In genomic region chr7:106153891-106154449, GRCh38 we compare ENCODE assay signal across 8 cellular contexts. TPM values are rescaled to one million over a fixed set of nuclear protein-coding genes. Genes with fewer than 3 reads are reported as not detected.
DNase-seq lines count a peak whose midpoint lies in the region; ATAC-seq, FAIRE-seq and TF ChIP-seq lines count a peak whose summit lies in the region.

No MANE protein-coding gene starts in this region.

- no peaks in the 10 kb centered on the region for H3K36me3 Mint-ChIP-seq in chondrocyte (ENCODE audit: low read depth)

- peaks cover 4% of the 10 kb centered on the region for H3K9me3 Mint-ChIP-seq in chondrocyte (ENCODE audit: low read depth)

- peak; percentile 72 for FAIRE-seq in A204.1 (lab: Jason Lieb, UNC)
- peak; percentile 85 for FAIRE-seq in GM18507 (lab: Jason Lieb, UNC)

- H3K27ac ChIP-seq in liver (ENCODE audit: low read depth in 1 of 2, low read length in 2 of 2), result no peak overlapping the region

- no peak overlapping the region for H3K4me3 Mint-ChIP-seq in chondrocyte (ENCODE audit: unreplicated experiment)

- WGBS in liver, result 48% methylated on average over 15 of the region's 15 CpGs

- peaks cover 9% of the 10 kb centered on the region for H3K4me1 Mint-ChIP-seq in chondrocyte (ENCODE audit: low read depth)

- TF ChIP-seq CTCF in chondrocyte (IDR thresholded peaks at IDR 0.05), result peak; percentile 97
- TF ChIP-seq CTCF in liver (IDR thresholded peaks at IDR 0.05; ENCODE audit: low read depth, low read length, missing input control), result peak; percentile 95

- H3K9ac ChIP-seq in liver (ENCODE audit: low read depth in 1 of 2, low read length in 2 of 2), result no peak overlapping the region

- no peak overlapping the region for H3K4me3 ChIP-seq in liver (ENCODE audit: low read depth in 1 of 3, low read length in 3 of 3)

- H3K9me3 ChIP-seq in liver (ENCODE audit: control insufficient read depth in 4 of 4, low read length in 3 of 4), result no peaks in the 10 kb centered on the region

- no peaks in the 10 kb centered on the region for H3K27me3 ChIP-seq in liver (ENCODE audit: control insufficient read depth in 4 of 4, insufficient read depth in 4 of 4, low read length in 3 of 4)

- TF ChIP-seq RAD21 in liver (IDR thresholded peaks at IDR 0.05), result peak; percentile 99

- DNase-seq in GM18507 (ENCODE audit: extremely low spot score, insufficient read length, low read depth), result peak; percentile 65
- peak; percentile 69 to 87 for DNase-seq in NCI-H446 (lab: John Stamatoyannopoulos, UW)
- peak; percentile 82 for DNase-seq in activated CD4-positive, alpha-beta T cell treated with anti-CD3 and anti-CD28 coated beads for 48 hours
- DNase-seq in chondrocyte (ENCODE audit: low spot score), result no peak
- DNase-seq in stimulated activated CD4-positive, alpha-beta T cell treated with anti-CD3 and anti-CD28 coated beads, Interleukin-4, amount 100 ng/mL, for 48 hours (ENCODE audit: low read depth in 2 of 2), result peak; percentile 53 to 61

- H3K36me3 ChIP-seq in liver (ENCODE audit: control insufficient read depth in 4 of 4, insufficient read depth in 3 of 4, low read depth in 1 of 4, low read length in 3 of 4), result no peaks in the 10 kb centered on the region

- peak; percentile 76 for ATAC-seq in HG03196 (IDR thresholded peaks at IDR 0.05; ENCODE audit: unreplicated experiment)

- H3K4me1 ChIP-seq in liver (ENCODE audit: control insufficient read depth in 4 of 4, insufficient read depth in 4 of 4, low read length in 3 of 4), result peaks cover 0 to 7% (median 2%) of the 10 kb centered on the region in 4 donors

- H3K27ac Mint-ChIP-seq in chondrocyte (ENCODE audit: unreplicated experiment), result no peak overlapping the region

- peaks cover 26% of the 10 kb centered on the region for H3K27me3 Mint-ChIP-seq in chondrocyte (ENCODE audit: low read depth)

TF ChIP-seq in liver, 16 proteins besides CTCF, POLR2A, EP300 and RAD21:
- TF ChIP-seq RXRA (IDR thresholded peaks at IDR 0.05) (no peak), SP1 (IDR thresholded peaks at IDR 0.05) (no peak), HNF4G (IDR thresholded peaks at IDR 0.05) (no peak), HNF4A (conservative IDR thresholded peaks at IDR 0.05) (no peak), MAX (IDR thresholded peaks at IDR 0.05) (no peak), FOXA1 (IDR thresholded peaks at IDR 0.05) (no peak), JUND (IDR thresholded peaks at IDR 0.05) (no peak), NR2F2 (IDR thresholded peaks at IDR 0.05) (no peak), YY1 (IDR thresholded peaks at IDR 0.05) (no peak), REST (IDR thresholded peaks at IDR 0.05) (no peak), EGR1 (IDR thresholded peaks at IDR 0.05; ENCODE audit: low read depth in 2 of 2) (no peak), GABPA (IDR thresholded peaks at IDR 0.05 in 1 of 2, conservative IDR thresholded peaks at IDR 0.05 in 1 of 2) (no peak), FOXA2 (IDR thresholded peaks at IDR 0.05) (no peak), TAF1 (conservative IDR thresholded peaks at IDR 0.05) (no peak)
- TF ChIP-seq, protein P1, sequence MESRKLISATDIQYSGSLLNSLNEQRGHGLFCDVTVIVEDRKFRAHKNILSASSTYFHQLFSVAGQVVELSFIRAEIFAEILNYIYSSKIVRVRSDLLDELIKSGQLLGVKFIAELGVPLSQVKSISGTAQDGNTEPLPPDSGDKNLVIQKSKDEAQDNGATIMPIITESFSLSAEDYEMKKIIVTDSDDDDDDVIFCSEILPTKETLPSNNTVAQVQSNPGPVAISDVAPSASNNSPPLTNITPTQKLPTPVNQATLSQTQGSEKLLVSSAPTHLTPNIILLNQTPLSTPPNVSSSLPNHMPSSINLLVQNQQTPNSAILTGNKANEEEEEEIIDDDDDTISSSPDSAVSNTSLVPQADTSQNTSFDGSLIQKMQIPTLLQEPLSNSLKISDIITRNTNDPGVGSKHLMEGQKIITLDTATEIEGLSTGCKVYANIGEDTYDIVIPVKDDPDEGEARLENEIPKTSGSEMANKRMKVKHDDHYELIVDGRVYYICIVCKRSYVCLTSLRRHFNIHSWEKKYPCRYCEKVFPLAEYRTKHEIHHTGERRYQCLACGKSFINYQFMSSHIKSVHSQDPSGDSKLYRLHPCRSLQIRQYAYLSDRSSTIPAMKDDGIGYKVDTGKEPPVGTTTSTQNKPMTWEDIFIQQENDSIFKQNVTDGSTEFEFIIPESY (IDR thresholded peaks at IDR 0.05), result no peak
- TF ChIP-seq, protein P2, sequence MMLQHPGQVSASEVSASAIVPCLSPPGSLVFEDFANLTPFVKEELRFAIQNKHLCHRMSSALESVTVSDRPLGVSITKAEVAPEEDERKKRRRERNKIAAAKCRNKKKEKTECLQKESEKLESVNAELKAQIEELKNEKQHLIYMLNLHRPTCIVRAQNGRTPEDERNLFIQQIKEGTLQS (IDR thresholded peaks at IDR 0.05), result no peak

RNA-seq across cellular contexts. Expression of gene SYPL1, which starts 41.9 kb away (rescaled TPM):
- total RNA-seq in chondrocyte, result 53.9 to 75.7 TPM (median 71.8 TPM) in 3 replicates
- total RNA-seq in liver, result 10 to 100 TPM; 25.5 to 26.5 TPM
- polyA plus RNA-seq in liver, result 10 to 100 TPM; 31.1 to 41.2 TPM
